19 cellular contexts compared by ENCODE assay signal in the genomic region with DNA sequence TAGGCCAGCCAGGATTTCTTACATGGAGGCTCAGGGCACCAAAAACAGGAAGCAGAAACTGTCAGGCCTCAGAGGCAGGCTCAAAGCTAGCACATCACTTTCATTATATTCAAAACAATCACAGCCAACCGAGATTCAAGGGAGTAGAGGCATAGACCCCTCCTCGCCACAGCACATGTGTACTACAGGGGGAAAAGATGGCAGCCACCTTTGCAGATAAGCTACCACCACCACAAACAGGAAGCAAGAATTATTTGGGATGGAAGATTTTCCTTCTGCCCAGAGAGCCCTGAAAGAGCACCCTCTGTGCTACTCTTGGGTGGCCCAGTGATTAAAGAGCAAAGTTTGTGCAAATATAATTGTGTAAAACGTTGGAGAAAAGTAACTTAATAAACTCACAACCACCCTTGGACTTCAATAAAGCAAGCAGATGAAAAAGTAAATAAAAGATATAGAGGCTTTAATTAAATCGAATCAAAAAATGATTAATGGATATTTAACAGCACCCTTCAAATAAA.
"Had no signal": no experiment of that assay in that cellular context is flagged by ENCODE, and none has a peak within 500 bp of the region (broad histone marks: within the 10 kb centered on the region; RNA-seq: fewer than 3 reads in every experiment).

No MANE protein-coding gene starts in this region.

- H3K36me3 ChIP-seq: right lobe of liver, spleen, upper lobe of left lung had no signal

- H3K9me3 ChIP-seq: psoas muscle, right lobe of liver, spleen, upper lobe of left lung had no signal

- H3K4me3 ChIP-seq: psoas muscle, right lobe of liver, spleen, upper lobe of left lung had no signal

- H3K4me1 ChIP-seq: psoas muscle, right lobe of liver, spleen, upper lobe of left lung had no signal

- H3K27me3 ChIP-seq: right lobe of liver, spleen, upper lobe of left lung had no signal

- DNase-seq: activated CD4-positive, alpha-beta memory T cell treated with anti-CD3 and anti-CD28 coated beads, Interleukin-2, amount 10 ng/mL, durations not matched to agents 7 days and 5 days; activated CD8-positive, alpha-beta memory T cell treated with anti-CD3 and anti-CD28 coated beads, Interleukin-2, amount 50 U/mL, for 4 hours; activated naive CD8-positive, alpha-beta T cell treated with anti-CD3 and anti-CD28 coated beads, Interleukin-2, amount 10 ng/mL, durations not matched to agents 7 days and 5 days; anterior cingulate cortex; cerebellar nuclear complex; glutamatergic neuron; left colon; mammary epithelial cell; occipital lobe; psoas muscle; right lobe of liver; spleen; stimulated activated CD4-positive, alpha-beta T cell treated with anti-CD3 and anti-CD28 coated beads, Interleukin-1b, Interleukin-23, amount 100 ng/mL, for 48 hours; stimulated activated naive CD4-positive, alpha-beta T cell; substantia nigra; upper lobe of left lung had no signal

- ATAC-seq: esophagus mucosa; left colon; natural killer cell treated with Interleukin-12 subunit alpha and Interleukin-12 subunit beta and Interleukin-15 and Interleukin-18, amount 100 ng/mL, for 72 hours; psoas muscle had no signal

- H3K27ac ChIP-seq: psoas muscle, right lobe of liver, upper lobe of left lung, VCaP had no signal
